ENCODE assay signal across 16 cellular contexts in genomic region chr11:77440678-77441077, GRCh38. TPM values are rescaled to one million over a fixed set of nuclear protein-coding genes. Genes with fewer than 3 reads are reported as not detected.
A peak's percentile ranks its signal among the peaks of the same experiment; 100 is the strongest.
DNase-seq lines count a peak whose midpoint lies in the region; ATAC-seq, FAIRE-seq and TF ChIP-seq lines count a peak whose summit lies in the region.
"Had no signal": no experiment of that assay in that cellular context is flagged by ENCODE, and none has a peak within 500 bp of the region (broad histone marks: within the 10 kb centered on the region; RNA-seq: fewer than 3 reads in every experiment).

No MANE protein-coding gene starts in this region.

- H3K36me3 Mint-ChIP-seq in endodermal cell (ENCODE audit: low read depth): no peaks in the 10 kb centered on the region

- H3K27me3 ChIP-seq in Loucy (ENCODE audit: insufficient read depth, low read length, poor library complexity, severe bottlenecking) (no peaks in the 10 kb centered on the region), endodermal cell (ENCODE audit: control insufficient read depth, insufficient read depth, low read length, poor library complexity, severe bottlenecking) (no peaks in the 10 kb centered on the region), heart right ventricle (no peaks in the 10 kb centered on the region)

- ATAC-seq in stimulated activated naive CD8-positive, alpha-beta T cell treated with anti-CD3 and anti-CD28 coated beads, Interleukin-15, Interleukin-2, amounts not matched to agents 100 U/mL and 50 U/mL, for 24 hours: no peak
- no peak for ATAC-seq in heart right ventricle
- no peak for ATAC-seq in HG02870 (IDR thresholded peaks at IDR 0.05; ENCODE audit: unreplicated experiment)
- ATAC-seq: K562 had no signal

- H3K27ac Mint-ChIP-seq in endodermal cell: no peak overlapping the region
- H3K27ac Mint-ChIP-seq: B cell; CD4-positive, alpha-beta T cell had no signal

- H2AFZ ChIP-seq in Loucy (ENCODE audit: low read length): no peak overlapping the region

- H3K4me3 Mint-ChIP-seq in endodermal cell: no peak overlapping the region
- H3K4me3 Mint-ChIP-seq: B cell; CD4-positive, alpha-beta T cell had no signal

- no peaks in the 10 kb centered on the region for H3K9me2 ChIP-seq in Loucy (replicated peaks; ENCODE audit: low read depth, low read length)

- no peaks in the 10 kb centered on the region for H4K20me1 ChIP-seq in Loucy (ENCODE audit: insufficient read depth, low read length, poor library complexity, severe bottlenecking)

- H3K9ac ChIP-seq in Loucy (ENCODE audit: low read depth, low read length, poor library complexity, severe bottlenecking) (no peak overlapping the region), endodermal cell (ENCODE audit: extremely low read depth, low read length, poor library complexity, severe bottlenecking) (no peak overlapping the region)

- no peaks in the 10 kb centered on the region for H3K9me3 Mint-ChIP-seq in endodermal cell
- H3K9me3 Mint-ChIP-seq: CD4-positive, alpha-beta T cell had no signal

- DNase-seq in GM18507 (ENCODE audit: extremely low spot score, insufficient read length, low read depth): no peak
- peak; percentile 59 for DNase-seq in endodermal cell
- DNase-seq in stimulated activated naive CD8-positive, alpha-beta T cell treated with anti-CD3 and anti-CD28 coated beads, Interleukin-15, Interleukin-2, amounts not matched to agents 100 U/mL and 50 U/mL, for 24 hours: no peak
- DNase-seq in heart right ventricle: no peak
- DNase-seq in cortex of kidney (lab: John Stamatoyannopoulos, UW): no peak
- DNase-seq: C1 segment of cervical spinal cord; Calu3; CD4-positive, alpha-beta T cell; DMS 273 treated with DMSO at 0.1 percent for 48 hours; GOT3; HCEC 1CT had no signal

- H3K4me1 ChIP-seq in Loucy (ENCODE audit: insufficient read depth, low read length, poor library complexity, severe bottlenecking) (peaks cover 71% of the 10 kb centered on the region), endodermal cell (ENCODE audit: control insufficient read depth, insufficient read depth, low read length) (peaks cover 9% of the 10 kb centered on the region), heart right ventricle (peaks cover 0 to 16% (median 0%) of the 10 kb centered on the region in 9 donors)

- peak; percentile 77 for FAIRE-seq in GM18507 (lab: Jason Lieb, UNC)
- FAIRE-seq: A204.1, K562 had no signal

- peaks cover 63% of the 10 kb centered on the region for H3K4me1 Mint-ChIP-seq in endodermal cell

- peaks cover 67% of the 10 kb centered on the region for H3K79me2 ChIP-seq in Loucy (ENCODE audit: insufficient read depth, low read length)

- intact Hi-C loops in heart right ventricle (cut with DNase I): loop anchor here in 1 of 10 donors (10.0 kb wide), 1 partner anchor 56 kb away; no protein-coding TSS in a partner anchor

- no peaks in the 10 kb centered on the region for H3K36me3 ChIP-seq in Loucy (ENCODE audit: insufficient read depth, low read length)
- H3K36me3 ChIP-seq in endodermal cell (ENCODE audit: control insufficient read depth, insufficient read depth, low read length): no peaks in the 10 kb centered on the region
- no peaks in the 10 kb centered on the region for H3K36me3 ChIP-seq in heart right ventricle

- H3K4me3 ChIP-seq in Loucy (ENCODE audit: low read length, poor library complexity, severe bottlenecking): no peak overlapping the region
- no peak overlapping the region for H3K4me3 ChIP-seq in endodermal cell (ENCODE audit: low read length)
- no peak overlapping the region for H3K4me3 ChIP-seq in heart right ventricle
- H3K4me3 ChIP-seq: K562 had no signal

- H3K27ac ChIP-seq in endodermal cell (ENCODE audit: low read depth, low read length) (no peak overlapping the region), heart right ventricle (no peak overlapping the region)

- H3F3A ChIP-seq in Loucy (ENCODE audit: low read depth): no peaks in the 10 kb centered on the region

- peak overlapping the region; percentile 4 for H3K4me2 ChIP-seq in Loucy (ENCODE audit: low read depth, low read length, poor library complexity, severe bottlenecking)

- TF ChIP-seq CTCF in Loucy (conservative IDR thresholded peaks at IDR 0.05; ENCODE audit: low read length) (no peak), endodermal cell (conservative IDR thresholded peaks at IDR 0.05) (no peak), heart right ventricle (IDR thresholded peaks at IDR 0.05) (no peak)

- no peaks in the 10 kb centered on the region for H3K27me3 Mint-ChIP-seq in endodermal cell (ENCODE audit: insufficient read depth)
- H3K27me3 Mint-ChIP-seq: CD4-positive, alpha-beta T cell had no signal

- H3K9me3 ChIP-seq in Loucy (ENCODE audit: insufficient read depth, low read depth, low read length): no peaks in the 10 kb centered on the region
- no peaks in the 10 kb centered on the region for H3K9me3 ChIP-seq in endodermal cell (ENCODE audit: control insufficient read depth, low read length)
- no peaks in the 10 kb centered on the region for H3K9me3 ChIP-seq in heart right ventricle

RNA-seq across cellular contexts. Expression of gene PAK1, which starts 33.2 kb away (rescaled TPM):
- 10 to 100 TPM; 91.3 to 94.9 TPM for total RNA-seq in endodermal cell
- 77.0 TPM for polyA plus RNA-seq in endodermal cell (2013, experiment 1 of 2)
- 66.0 TPM for polyA plus RNA-seq in endodermal cell (2013, experiment 2 of 2)
- total RNA-seq in heart right ventricle: 10 to 100 TPM in 3 of 10 donors, 1 to 10 TPM in 7; 4.2 to 17.7 (median 7.3) TPM
- polyA plus RNA-seq in heart right ventricle: 1 to 10 TPM; 2.4 to 3.1 TPM

Comparison
In these comparisons a context has a peak if more than half of its experiments do, and no peak if none do; other contexts are left out.
1. RNA of gene PAK1, which starts 33.2 kb away (total RNA-seq): 91.3 to 94.9 TPM in endodermal cell; 4.2 to 17.7 TPM in heart right ventricle; every median in the first group is over 4 times any median in the second.